14 cellular contexts compared by ENCODE assay signal in the genomic region with DNA sequence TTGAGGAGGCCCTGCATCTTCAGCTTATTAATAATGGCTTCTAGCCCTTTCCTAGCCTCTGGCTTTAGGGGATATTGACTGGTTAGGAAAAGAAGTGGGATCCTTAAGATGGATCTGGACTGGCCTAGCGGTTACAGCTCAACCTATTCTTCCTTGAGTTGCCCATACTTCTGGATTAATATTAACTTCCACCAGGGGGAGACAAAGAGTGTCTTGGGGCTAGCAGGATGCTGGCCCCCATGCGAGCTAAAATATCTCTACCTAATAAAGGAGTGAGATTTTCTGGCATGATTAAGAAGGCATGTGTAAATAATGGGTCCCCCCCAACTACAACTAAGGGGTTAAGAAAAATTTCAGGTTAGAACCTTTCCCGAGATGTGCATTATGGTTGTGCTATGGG. TPM values are rescaled to one million over a fixed set of nuclear protein-coding genes. Genes with fewer than 3 reads are reported as not detected.
DNase-seq lines count a peak whose midpoint lies in the region; ATAC-seq and TF ChIP-seq lines count a peak whose summit lies in the region.
"Had no signal": no experiment of that assay in that cellular context is flagged by ENCODE, and none has a peak within 500 bp of the region (broad histone marks: within the 10 kb centered on the region; RNA-seq: fewer than 3 reads in every experiment).

No MANE protein-coding gene starts in this region.

- no peak overlapping the region for H4K5ac ChIP-seq in IMR-90 (ENCODE audit: low read depth, low read length)

- dilution Hi-C loops in IMR-90 (cut with HindIII; ENCODE audit: low sequenced_read_pairs, unreplicated experiment): no loop called here

- no peak overlapping the region for H3K27ac ChIP-seq in IMR-90 (ENCODE audit: insufficient read depth, low read length)
- no peak overlapping the region for H3K27ac ChIP-seq in SU-DHL-6 (ENCODE audit: low read depth, low read length)
- H3K27ac ChIP-seq: dorsolateral prefrontal cortex had no signal

- no peak overlapping the region for H3K23ac ChIP-seq in IMR-90 (ENCODE audit: low read depth, low read length)

- BruUV-seq in IMR-90 (replicated peaks; lab: Mats Ljungman, UMichigan): no TSS peak

- WGBS in IMR-90 (ENCODE audit: extremely low coverage in 2 of 2, insufficient read length in 1 of 2), 2 experiments: no CpG with 5 or more reads among the region's 3 CpGs

- no peak overlapping the region for H2BK120ac ChIP-seq in IMR-90 (ENCODE audit: low read depth, low read length)

- H3K79me2 ChIP-seq in SU-DHL-6 (ENCODE audit: insufficient read depth, low read length): no peaks in the 10 kb centered on the region

- no peak overlapping the region for H2AK9ac ChIP-seq in IMR-90 (replicated peaks; ENCODE audit: low read depth, low read length, poor library complexity)

- H3K27ac Mint-ChIP-seq in osteocyte (ENCODE audit: unreplicated experiment): no peak overlapping the region

- H3K36me3 Mint-ChIP-seq in osteocyte (ENCODE audit: unreplicated experiment): peaks cover 12% of the 10 kb centered on the region

- H3F3A ChIP-seq in SU-DHL-6 (ENCODE audit: insufficient read depth): no peaks in the 10 kb centered on the region

- H3K36me3 ChIP-seq in IMR-90 (ENCODE audit: control insufficient read depth, insufficient read depth, low read length): no peaks in the 10 kb centered on the region
- H3K36me3 ChIP-seq in SU-DHL-6 (ENCODE audit: low read length): no peaks in the 10 kb centered on the region

- peaks cover 4% of the 10 kb centered on the region for H3K27me3 ChIP-seq in IMR-90 (ENCODE audit: control insufficient read depth, insufficient read depth, low read length)
- no peaks in the 10 kb centered on the region for H3K27me3 ChIP-seq in SU-DHL-6 (ENCODE audit: low read length)

- no peak overlapping the region for H3K4me3 Mint-ChIP-seq in osteocyte (ENCODE audit: unreplicated experiment)

- POLR2A ChIA-PET in IMR-90 (lab: Charles Lee; ENCODE audit: unreplicated experiment): no interaction called here

- no peak overlapping the region for H3K4ac ChIP-seq in IMR-90 (ENCODE audit: low read depth, low read length)

- no peak for TF ChIP-seq RAD21 in IMR-90 (IDR thresholded peaks at IDR 0.05; ENCODE audit: low read length)

- H3K9ac ChIP-seq in IMR-90 (ENCODE audit: low read depth, low read length) (no peak overlapping the region), SU-DHL-6 (ENCODE audit: low read length) (no peak overlapping the region)

- H3K4me2 ChIP-seq in IMR-90 (ENCODE audit: low read depth, low read length) (no peak overlapping the region), SU-DHL-6 (ENCODE audit: low read depth, low read length, poor library complexity, severe bottlenecking) (no peak overlapping the region)
- H3K4me2 ChIP-seq: smooth muscle cell had no signal

- no peak for ATAC-seq in IMR-90 (ENCODE audit: low read depth)
- no peak for ATAC-seq in omental fat pad (ENCODE audit: low FRiP score)

- CTCF ChIA-PET in IMR-90 (lab: Yijun Ruan, JAX): no interaction called here

- in situ Hi-C loops in IMR-90 (cut with MboI; ENCODE audit: low sequenced_read_pairs): no loop called here

- no peaks in the 10 kb centered on the region for H3K79me1 ChIP-seq in IMR-90 (ENCODE audit: low read depth in 1 of 2, low read length in 2 of 2)

- H3K9me2 ChIP-seq in SU-DHL-6 (replicated peaks; ENCODE audit: insufficient read depth, low read length): no peaks in the 10 kb centered on the region

- H2BK20ac ChIP-seq in IMR-90 (ENCODE audit: low read depth, low read length): no peak overlapping the region

- H3K4me3 ChIP-seq in IMR-90 (ENCODE audit: insufficient read depth, low read depth, low read length) (no peak overlapping the region), SU-DHL-6 (ENCODE audit: insufficient read depth, low read length, poor library complexity, severe bottlenecking) (no peak overlapping the region)
- H3K4me3 ChIP-seq: dorsolateral prefrontal cortex, smooth muscle cell had no signal

- no peak for TF ChIP-seq POLR2A in IMR-90 (IDR thresholded peaks at IDR 0.05; ENCODE audit: low read depth, low read length)

- H2BK15ac ChIP-seq in IMR-90 (ENCODE audit: low read depth, low read length): no peak overlapping the region

- H2BK5ac ChIP-seq in IMR-90 (ENCODE audit: low read depth, low read length, poor library complexity, severe bottlenecking): no peak overlapping the region

- intact Hi-C loops in IMR-90 (cut with micrococcal nuclease): no loop called here

- peak; percentile 11; the same call in 1 of the 2 replicates for TF ChIP-seq CTCF in IMR-90 (conservative IDR thresholded peaks at IDR 0.05; ENCODE audit: low read depth, low read length)
- peak; percentile 16 for TF ChIP-seq CTCF in SU-DHL-6 (IDR thresholded peaks at IDR 0.05; ENCODE audit: insufficient read depth, low read length, poor library complexity, severe bottlenecking)
- peak; percentile 12 for TF ChIP-seq CTCF in osteocyte (IDR thresholded peaks at IDR 0.05)
- TF ChIP-seq CTCF in omental fat pad (IDR thresholded peaks at IDR 0.05): no peak

- H3K4me1 ChIP-seq in IMR-90 (ENCODE audit: control insufficient read depth, insufficient read depth, low read length): no peaks in the 10 kb centered on the region

- no peaks in the 10 kb centered on the region for H3K27me3 Mint-ChIP-seq in osteocyte (ENCODE audit: unreplicated experiment)

- no peak overlapping the region for H2AK5ac ChIP-seq in IMR-90 (ENCODE audit: low read depth, low read length)

- no peak overlapping the region for H3K18ac ChIP-seq in IMR-90 (ENCODE audit: low read depth, low read length)

- no peak overlapping the region for H3K56ac ChIP-seq in IMR-90 (ENCODE audit: extremely low read depth, insufficient read depth, low read length)

- H3K9me3 ChIP-seq in IMR-90 (ENCODE audit: control insufficient read depth, insufficient read depth, low read length) (peaks cover 37% of the 10 kb centered on the region), SU-DHL-6 (ENCODE audit: insufficient read depth, low read length) (peaks cover 22% of the 10 kb centered on the region; the same call in 1 of the 2 replicates)

- H3K14ac ChIP-seq in IMR-90 (replicated peaks; ENCODE audit: low read depth, low read length): no peak overlapping the region

- H3K4me1 Mint-ChIP-seq in osteocyte (ENCODE audit: unreplicated experiment): no peaks in the 10 kb centered on the region

- no peaks in the 10 kb centered on the region for H4K20me1 ChIP-seq in IMR-90 (ENCODE audit: insufficient read depth, low read length)
- H4K20me1 ChIP-seq in SU-DHL-6 (ENCODE audit: low read depth, low read length): no peaks in the 10 kb centered on the region

- H3K9me3 Mint-ChIP-seq in osteocyte (ENCODE audit: unreplicated experiment): peaks cover 17% of the 10 kb centered on the region

- H4K8ac ChIP-seq in IMR-90 (ENCODE audit: low read depth in 2 of 2, low read length in 2 of 2): no peak overlapping the region

- H2AFZ ChIP-seq in IMR-90 (replicated peaks; ENCODE audit: low read length, poor library complexity) (no peak overlapping the region), SU-DHL-6 (ENCODE audit: low read depth, low read length, severe bottlenecking) (no peak overlapping the region)

- H4K91ac ChIP-seq in IMR-90 (ENCODE audit: insufficient read depth, low read depth, low read length): no peak overlapping the region

- H3K9me1 ChIP-seq in IMR-90 (ENCODE audit: insufficient read depth, low read length): no peaks in the 10 kb centered on the region

- DNase-seq in DMS53 (lab: John Stamatoyannopoulos, UW) (peak; percentile 63), DMS53 treated with DMSO at 0.1 percent for 48 hours (lab: John Stamatoyannopoulos, UW; ENCODE audit: unreplicated experiment) (no peak), IMR-90 (no peak), osteocyte (ENCODE audit: extremely low spot score, unreplicated experiment) (no peak), AG20443 (ENCODE audit: low spot score) (no peak), SW 1271 (lab: John Stamatoyannopoulos, UW) (no peak), omental fat pad (ENCODE audit: low spot score) (no peak)
- DNase-seq: activated gamma-delta T cell treated with Interleukin-2 at 50 U/mL for 16 hours, dorsolateral prefrontal cortex, foreskin melanocyte, Right ventricle myocardium superior had no signal

TF ChIP-seq in IMR-90, 13 proteins besides CTCF, POLR2A, EP300 and RAD21:
- no peak for TF ChIP-seq RCOR1 (IDR thresholded peaks at IDR 0.05; ENCODE audit: insufficient replicate concordance, low read length)

RNA-seq across cellular contexts. Expression of a gene that starts 23.2 kb away (rescaled TPM):
- total RNA-seq in IMR-90 (2012; rRNA removed): 0.28 and 0.54 TPM in 2 replicates
- 0.24 and 0.43 TPM in 2 replicates for polyA plus RNA-seq in IMR-90 (2012; rRNA removed)
- 0.16 and 0.19 TPM in 2 replicates for polyA plus RNA-seq in IMR-90 (2012; cell fraction: cytosol; rRNA removed)
- polyA plus RNA-seq in IMR-90 (2012; cell fraction: nucleus; rRNA removed; ENCODE audit: low replicate concordance): 0.17 and 1.6 TPM in 2 replicates
- 70.1 and 78.9 TPM in 2 replicates for total RNA-seq in osteocyte
- 10 to 100 TPM in 3 of 4 donors, 1 to 10 TPM in 1; 6.5 to 13.5 (median 12.5) TPM for total RNA-seq in omental fat pad
- total RNA-seq: activated CD8-positive, alpha-beta memory T cell treated with anti-CD3 and anti-CD28 coated beads for 36 hours had no signal

Comparison
In these comparisons a context has a peak if more than half of its experiments do, and no peak if none do; other contexts are left out.
1. CTCF ChIP-seq: peak in IMR-90 (single experiment), SU-DHL-6 (single experiment) and osteocyte (single experiment); none in omental fat pad (0 of 3).